ENCODE assay signal across 13 cellular contexts in the genomic region with DNA sequence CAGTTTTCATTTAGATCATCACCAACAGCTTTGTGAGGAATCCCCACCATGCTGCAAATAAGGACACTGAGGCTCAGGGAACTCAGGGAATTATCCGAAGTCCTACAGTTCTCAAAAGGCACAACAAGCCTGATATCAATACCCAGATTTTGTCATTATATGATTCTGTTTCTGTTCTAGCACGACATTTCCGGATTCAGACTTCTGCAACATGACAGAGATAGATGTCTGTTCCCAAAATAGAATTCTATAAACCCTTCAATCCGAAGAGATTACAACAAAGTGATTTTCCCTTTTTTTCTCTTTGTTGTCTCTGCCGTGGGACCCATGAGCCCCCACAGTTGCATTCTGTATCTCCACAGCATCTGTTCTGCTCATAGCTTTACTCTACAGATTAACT.
DNase-seq lines count a peak whose midpoint lies in the region; ATAC-seq and TF ChIP-seq lines count a peak whose summit lies in the region.
"Had no signal": no experiment of that assay in that cellular context is flagged by ENCODE, and none has a peak within 500 bp of the region (broad histone marks: within the 10 kb centered on the region; RNA-seq: fewer than 3 reads in every experiment).

No MANE protein-coding gene starts in this region.

- CTCF ChIA-PET in activated CD4-positive, alpha-beta T cell treated with anti-CD3 and anti-CD28 coated beads for 36 hours (lab: Charles Lee), result interaction anchor here (1.1 to 1.3 kb wide), 2 partner anchors 12 to 27 kb away, joined by 4 to 6 read pairs; no protein-coding TSS in a partner anchor
- CTCF ChIA-PET in T-cell (lab: Charles Lee), result interaction anchor here (0.6 to 0.9 kb wide), 3 partner anchors 8 to 37 kb away, joined by 3 read pairs; no protein-coding TSS in a partner anchor

- peaks cover 0 to 5% of the 10 kb centered on the region in 2 donors for H3K4me1 ChIP-seq in neuronal stem cell (ENCODE audit: control insufficient read depth in 2 of 2, insufficient read depth in 1 of 2, low read depth in 1 of 2, low read length in 2 of 2)

- WGBS in neuronal stem cell (ENCODE audit: extremely low coverage in 2 of 2, insufficient read length in 2 of 2, insufficient replicate concordance in 1 of 2), 2 donors, result no CpG with 5 or more reads among the region's 5 CpGs

- TF ChIP-seq CTCF in HFFc6 (IDR thresholded peaks at IDR 0.05), result no peak

- no peaks in the 10 kb centered on the region for H3K27me3 Mint-ChIP-seq in activated CD4-positive, alpha-beta T cell treated with anti-CD3 and anti-CD28 coated beads for 36 hours
- H3K27me3 Mint-ChIP-seq in HFFc6 (ENCODE audit: insufficient read depth) (no peaks in the 10 kb centered on the region), T-cell (no peaks in the 10 kb centered on the region)
- no peaks in the 10 kb centered on the region for H3K27me3 Mint-ChIP-seq in stimulated activated naive B cell treated with anti-CD40 and anti-IgM and Interleukin-4, amounts not matched to agents 10 μg/mL and 1 μg/mL and 100 μg/mL, for 72 hours
- H3K27me3 Mint-ChIP-seq: effector memory CD8-positive, alpha-beta T cell had no signal

- no peak overlapping the region for H2AK5ac ChIP-seq in neuronal stem cell (ENCODE audit: low read depth, low read length)

- H3K23ac ChIP-seq in neuronal stem cell (ENCODE audit: low read depth, low read length, poor library complexity), result no peak overlapping the region

- H3K18ac ChIP-seq in neuronal stem cell (ENCODE audit: low read length), result no peak overlapping the region

- DNase-seq in activated CD4-positive, alpha-beta T cell treated with anti-CD3 and anti-CD28 coated beads for 36 hours, result no peak
- DNase-seq in activated CD4-positive, alpha-beta T cell treated with anti-CD3 and anti-CD28 coated beads for 48 hours, result no peak
- DNase-seq in HFFc6 (no peak), T-cell (no peak), NCI-H446 treated with DMSO at 0.1 percent for 48 hours (lab: John Stamatoyannopoulos, UW) (no peak), neuronal stem cell (ENCODE audit: low spot score) (no peak), NCI-H2081 treated with DMSO at 0.1 percent for 48 hours (lab: John Stamatoyannopoulos, UW) (no peak)
- no peak for DNase-seq in stimulated activated naive B cell treated with anti-CD40 and anti-IgM and Interleukin-4, amounts not matched to agents 10 μg/mL and 1 μg/mL and 100 μg/mL, for 72 hours
- DNase-seq: effector memory CD8-positive, alpha-beta T cell; hippocampal formation; NCI-H1092; stimulated activated CD4-positive, alpha-beta T cell treated with anti-CD3 and anti-CD28 coated beads, Interleukin-15, amount 100 ng/mL, for 24 hours had no signal

- peaks cover 0 to 2% of the 10 kb centered on the region in 2 donors for H3K36me3 ChIP-seq in neuronal stem cell (replicated peaks in 1 of 2; ENCODE audit: control insufficient read depth in 2 of 2, insufficient read depth in 2 of 2, low read length in 2 of 2)

- no peaks in the 10 kb centered on the region for H3K9me3 Mint-ChIP-seq in activated CD4-positive, alpha-beta T cell treated with anti-CD3 and anti-CD28 coated beads for 36 hours (ENCODE audit: low read depth)
- no peaks in the 10 kb centered on the region for H3K9me3 Mint-ChIP-seq in HFFc6
- H3K9me3 Mint-ChIP-seq in T-cell, result no peaks in the 10 kb centered on the region
- H3K9me3 Mint-ChIP-seq in stimulated activated naive B cell treated with anti-CD40 and anti-IgM and Interleukin-4, amounts not matched to agents 10 μg/mL and 1 μg/mL and 100 μg/mL, for 72 hours, result no peaks in the 10 kb centered on the region
- H3K9me3 Mint-ChIP-seq: effector memory CD8-positive, alpha-beta T cell had no signal

- H3K36me3 Mint-ChIP-seq in activated CD4-positive, alpha-beta T cell treated with anti-CD3 and anti-CD28 coated beads for 36 hours (ENCODE audit: low read depth), result peaks cover 15% of the 10 kb centered on the region
- peaks cover 13% of the 10 kb centered on the region for H3K36me3 Mint-ChIP-seq in HFFc6 (ENCODE audit: low read depth)
- peaks cover 11% of the 10 kb centered on the region for H3K36me3 Mint-ChIP-seq in T-cell
- H3K36me3 Mint-ChIP-seq in stimulated activated naive B cell treated with anti-CD40 and anti-IgM and Interleukin-4, amounts not matched to agents 10 μg/mL and 1 μg/mL and 100 μg/mL, for 72 hours, result peaks cover 24 to 50% of the 10 kb centered on the region in 2 donors

- no peak overlapping the region for H3K27ac ChIP-seq in neuronal stem cell (replicated peaks; ENCODE audit: low read length)
- H3K27ac ChIP-seq: A549 had no signal

- no peaks in the 10 kb centered on the region for H3K9me3 ChIP-seq in neuronal stem cell (replicated peaks in 1 of 2; ENCODE audit: control insufficient read depth in 2 of 2, insufficient read depth in 1 of 2, low read depth in 1 of 2, low read length in 2 of 2)
- H3K9me3 ChIP-seq: A549 had no signal

- H3K4me3 ChIP-seq in neuronal stem cell (ENCODE audit: low read length in 2 of 2), result no peak overlapping the region
- H3K4me3 ChIP-seq: A549 had no signal

- no peak overlapping the region for H2BK12ac ChIP-seq in neuronal stem cell (ENCODE audit: low read length)

- intact Hi-C loops in activated CD4-positive, alpha-beta T cell treated with anti-CD3 and anti-CD28 coated beads for 36 hours (cut with DNase I, micrococcal nuclease), result no loop called here

- no peak overlapping the region for H2AFZ ChIP-seq in neuronal stem cell (ENCODE audit: low read length)

- H2BK5ac ChIP-seq in neuronal stem cell (ENCODE audit: low read length), result no peak overlapping the region

- peaks cover 67% of the 10 kb centered on the region for H3K4me1 Mint-ChIP-seq in activated CD4-positive, alpha-beta T cell treated with anti-CD3 and anti-CD28 coated beads for 36 hours
- H3K4me1 Mint-ChIP-seq in HFFc6 (ENCODE audit: low read depth) (peaks cover 71% of the 10 kb centered on the region), T-cell (peaks cover 73 to 82% (median 82%) of the 10 kb centered on the region in 3 donors)
- H3K4me1 Mint-ChIP-seq in stimulated activated naive B cell treated with anti-CD40 and anti-IgM and Interleukin-4, amounts not matched to agents 10 μg/mL and 1 μg/mL and 100 μg/mL, for 72 hours, result peaks cover 40 to 68% of the 10 kb centered on the region in 2 donors

- H2BK120ac ChIP-seq in neuronal stem cell (ENCODE audit: low read depth, low read length), result no peak overlapping the region

- H3K4me3 Mint-ChIP-seq in activated CD4-positive, alpha-beta T cell treated with anti-CD3 and anti-CD28 coated beads for 36 hours, result no peak overlapping the region
- H3K4me3 Mint-ChIP-seq in HFFc6 (no peak overlapping the region), T-cell (peak overlapping the region in 1 of 3 donors; percentile 25)
- peak overlapping the region; percentile 33 to 70 for H3K4me3 Mint-ChIP-seq in stimulated activated naive B cell treated with anti-CD40 and anti-IgM and Interleukin-4, amounts not matched to agents 10 μg/mL and 1 μg/mL and 100 μg/mL, for 72 hours

- no peak overlapping the region for H3K14ac ChIP-seq in neuronal stem cell (ENCODE audit: low read length)

- ATAC-seq in activated CD4-positive, alpha-beta T cell treated with anti-CD3 and anti-CD28 coated beads for 36 hours, result no peak
- ATAC-seq in T-cell (replicated peaks in 1 of 4), result no peak
- ATAC-seq in stimulated activated naive B cell treated with anti-CD40 and anti-IgM and Interleukin-4, amounts not matched to agents 10 μg/mL and 1 μg/mL and 100 μg/mL, for 72 hours (replicated peaks), result peak; percentile 3 to 4
- ATAC-seq: A549 had no signal

- peak overlapping the region; percentile 68 for H3K27ac Mint-ChIP-seq in activated CD4-positive, alpha-beta T cell treated with anti-CD3 and anti-CD28 coated beads for 36 hours
- H3K27ac Mint-ChIP-seq in HFFc6 (peak overlapping the region; percentile 27; the same call in 1 of the 2 replicates), T-cell (peak overlapping the region; percentile 80 to 88)
- H3K27ac Mint-ChIP-seq in stimulated activated naive B cell treated with anti-CD40 and anti-IgM and Interleukin-4, amounts not matched to agents 10 μg/mL and 1 μg/mL and 100 μg/mL, for 72 hours, result peak overlapping the region; percentile 90

- H4K91ac ChIP-seq in neuronal stem cell (ENCODE audit: low read depth, low read length, poor library complexity), result no peak overlapping the region

- peaks cover 2% of the 10 kb centered on the region for H3K79me1 ChIP-seq in neuronal stem cell (ENCODE audit: low read depth, low read length)

- no peaks in the 10 kb centered on the region for H3K27me3 ChIP-seq in neuronal stem cell (ENCODE audit: control insufficient read depth in 3 of 3, insufficient read depth in 3 of 3, low read depth in 1 of 3, low read length in 3 of 3)

- H4K8ac ChIP-seq in neuronal stem cell (ENCODE audit: low read depth, low read length), result no peak overlapping the region

- no peak overlapping the region for H3K4ac ChIP-seq in neuronal stem cell (ENCODE audit: low read length)

- no peak overlapping the region for H2BK15ac ChIP-seq in neuronal stem cell (ENCODE audit: low read length)

- POLR2A ChIA-PET in activated CD4-positive, alpha-beta T cell treated with anti-CD3 and anti-CD28 coated beads for 36 hours (lab: Charles Lee), result interaction anchor here (1.6 kb wide), 1 partner anchor 23 kb away, joined by 4 read pairs; no protein-coding TSS in a partner anchor
- POLR2A ChIA-PET in T-cell (lab: Charles Lee), result no interaction called here

- H3K4me2 ChIP-seq in neuronal stem cell (ENCODE audit: insufficient read depth, low read length, poor library complexity, severe bottlenecking), result no peak overlapping the region
- H3K4me2 ChIP-seq: A549 had no signal

- no peak overlapping the region for H3K9ac ChIP-seq in neuronal stem cell (ENCODE audit: low read depth, low read length, poor library complexity)

Comparison
In these comparisons a context has a peak if more than half of its experiments do, and no peak if none do; other contexts are left out.
1. ATAC-seq: peak in stimulated activated naive B cell treated with anti-CD40 and anti-IgM and Interleukin-4, amounts not matched to agents 10 μg/mL and 1 μg/mL and 100 μg/mL, for 72 hours (2 of 2); none in activated CD4-positive, alpha-beta T cell treated with anti-CD3 and anti-CD28 coated beads for 36 hours (single experiment) and T-cell (0 of 4).
2. H3K27ac Mint-ChIP-seq: peak in every context shown above with its lines; median percentile 90 in stimulated activated naive B cell treated with anti-CD40 and anti-IgM and Interleukin-4, amounts not matched to agents 10 μg/mL and 1 μg/mL and 100 μg/mL, for 72 hours; 84 in T-cell; 68 in activated CD4-positive, alpha-beta T cell treated with anti-CD3 and anti-CD28 coated beads for 36 hours; 27 in HFFc6.
3. H3K4me3 Mint-ChIP-seq: peak in stimulated activated naive B cell treated with anti-CD40 and anti-IgM and Interleukin-4, amounts not matched to agents 10 μg/mL and 1 μg/mL and 100 μg/mL, for 72 hours (2 of 2); none in activated CD4-positive, alpha-beta T cell treated with anti-CD3 and anti-CD28 coated beads for 36 hours (single experiment) and HFFc6 (single experiment).